In the genomic region with DNA sequence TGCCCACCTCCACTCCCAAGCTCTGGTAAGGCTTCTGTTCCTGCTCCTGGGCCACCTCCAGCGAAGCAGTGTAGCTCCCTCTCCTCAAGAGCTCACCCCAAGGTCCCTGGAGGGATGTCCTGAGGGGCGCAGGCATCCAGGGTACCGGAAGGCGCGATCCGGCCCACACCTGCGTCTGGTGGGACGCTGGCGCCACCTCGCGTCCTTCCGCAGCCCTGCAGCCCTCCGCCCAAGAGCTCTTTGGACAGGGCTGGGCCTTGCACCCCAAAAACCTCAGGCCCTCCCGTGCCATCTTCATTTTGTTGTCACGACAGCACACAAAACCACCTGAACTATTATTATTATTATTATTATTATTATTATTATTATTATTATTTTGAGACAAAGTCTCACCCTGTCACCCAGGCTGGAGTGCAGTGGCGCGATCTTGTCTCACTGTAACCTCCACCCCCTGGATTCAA, we compare ENCODE assay signal across 9 cellular contexts. TPM values are rescaled to one million over a fixed set of nuclear protein-coding genes. Genes with fewer than 3 reads are reported as not detected.
DNase-seq lines count a peak whose midpoint lies in the region; ATAC-seq lines count a peak whose summit lies in the region.
"Had no signal": no experiment of that assay in that cellular context is flagged by ENCODE, and none has a peak within 500 bp of the region (broad histone marks: within the 10 kb centered on the region; RNA-seq: fewer than 3 reads in every experiment).

No MANE protein-coding gene starts in this region.

- peak; percentile 20 for ATAC-seq in left ventricle myocardium superior
- ATAC-seq in GM19328 (IDR thresholded peaks at IDR 0.05; ENCODE audit: unreplicated experiment) = no peak
- no peak for ATAC-seq in HG03097 (IDR thresholded peaks at IDR 0.05; ENCODE audit: low FRiP score, unreplicated experiment)

- DNase-seq in NCI-H1436 (lab: John Stamatoyannopoulos, UW) = peak; percentile 72
- DNase-seq in NCI-H1436 treated with DMSO at 0.1 percent for 48 hours (lab: John Stamatoyannopoulos, UW) = no peak
- DNase-seq in KBM-7 = peak; percentile 31
- peak; percentile 43 for DNase-seq in activated T-cell treated with anti-CD3 and anti-CD28 coated beads, Interleukin-2, amount 50 U/mL, for 1 hour
- peak; percentile 49 for DNase-seq in left ventricle myocardium superior
- DNase-seq in stimulated activated CD8-positive, alpha-beta memory T cell treated with anti-CD3 and anti-CD28 coated beads, Interleukin-7, amount 100 ng/mL, for 24 hours (ENCODE audit: low read depth) = peak; percentile 16

- in situ Hi-C loops in KBM-7 (cut with MboI; ENCODE audit: low pct_unique_long_range_greater_than_20kb, low sequenced_read_pairs) = no loop called here

- intact Hi-C loops in left ventricle myocardium superior (cut with micrococcal nuclease) = no loop called here

RNA-seq across cellular contexts. Expression of gene PAX7, which starts 49.2 kb away (rescaled TPM):
- total RNA-seq in left ventricle myocardium superior = not detected
- total RNA-seq: CD4-positive, CD25-positive, alpha-beta regulatory T cell had no signal
